Comparison of ENCODE assay signal across 10 cellular contexts in the genomic region with DNA sequence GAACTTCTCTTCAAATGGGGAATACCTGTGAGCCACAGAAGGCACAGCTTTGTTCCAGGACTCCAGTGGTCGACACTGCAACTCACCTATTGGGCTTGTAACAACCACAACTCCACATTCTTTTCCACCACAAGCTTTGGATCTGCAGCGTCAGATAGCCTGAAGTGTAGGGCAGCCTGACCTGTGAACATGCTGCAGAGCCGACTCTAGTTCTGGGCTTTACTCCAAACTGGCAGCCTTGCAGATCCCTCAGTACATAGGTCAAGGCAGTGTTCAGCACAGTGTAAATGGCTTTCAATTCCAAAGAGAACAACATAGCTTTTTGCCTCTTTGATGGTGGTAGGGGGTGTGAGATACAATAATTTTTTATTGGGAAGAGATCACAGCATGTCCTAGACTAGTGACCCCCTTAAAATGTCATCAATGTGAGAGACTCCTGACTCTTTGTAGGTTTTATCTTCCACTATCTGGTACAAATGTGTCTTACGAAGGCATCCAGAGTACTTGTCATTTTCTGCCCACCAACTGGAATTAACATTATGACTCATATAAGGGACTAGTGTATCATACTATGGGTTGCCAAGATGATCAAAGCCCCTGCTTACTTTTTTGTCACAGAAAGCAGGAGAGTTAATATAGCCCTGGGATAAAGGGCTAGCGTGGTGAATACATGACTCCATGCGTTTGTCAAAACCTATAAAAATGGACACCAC.
DNase-seq lines count a peak whose midpoint lies in the region; ATAC-seq lines count a peak whose summit lies in the region.
"Had no signal": no experiment of that assay in that cellular context is flagged by ENCODE, and none has a peak within 500 bp of the region (broad histone marks: within the 10 kb centered on the region; RNA-seq: fewer than 3 reads in every experiment).

No MANE protein-coding gene starts in this region.

- H3K27ac Mint-ChIP-seq in activated T-cell treated with anti-CD3 and anti-CD28 coated beads, Interleukin-2, amount 50 U/mL, for 72 hours: no peak overlapping the region
- no peak overlapping the region for H3K27ac Mint-ChIP-seq in activated T-helper 2 cell treated with anti-CD3 and anti-CD28 coated beads, Interferon-gamma antibody, Interleukin-2, Interleukin-4, amounts not matched to agents 10 μg/mL and 5 μg/mL and 100 μg/mL, durations not matched to agents 14 hours and 24 hours and 36 hours
- H3K27ac Mint-ChIP-seq: activated naive CD4-positive, alpha-beta T cell treated with anti-CD3 and anti-CD28 coated beads, Interleukin-2, amount 50 U/mL, for 72 hours had no signal

- DNase-seq in activated T-cell treated with anti-CD3 and anti-CD28 coated beads, Interleukin-2, amount 50 U/mL, for 72 hours: no peak
- no peak for DNase-seq in activated T-cell treated with anti-CD3 and anti-CD28 coated beads, Interleukin-2, amount 50 U/mL, for 48 hours
- DNase-seq in fibroblast of gingiva (ENCODE audit: low read depth) (peak; percentile 87), activated gamma-delta T cell treated with Interleukin-2 at 50 U/mL for 16 hours (no peak), HuH-7.5 (ENCODE audit: low spot score) (no peak)
- no peak for DNase-seq in activated T-helper 2 cell treated with anti-CD3 and anti-CD28 coated beads, Interferon-gamma antibody, Interleukin-2, Interleukin-4, amounts not matched to agents 10 μg/mL and 5 μg/mL and 100 μg/mL, durations not matched to agents 14 hours and 24 hours and 36 hours (ENCODE audit: low spot score)

- H3K4me1 Mint-ChIP-seq in activated T-cell treated with anti-CD3 and anti-CD28 coated beads, Interleukin-2, amount 50 U/mL, for 72 hours (ENCODE audit: low read depth): no peaks in the 10 kb centered on the region
- peaks cover 4% of the 10 kb centered on the region for H3K4me1 Mint-ChIP-seq in activated T-helper 2 cell treated with anti-CD3 and anti-CD28 coated beads, Interferon-gamma antibody, Interleukin-2, Interleukin-4, amounts not matched to agents 10 μg/mL and 5 μg/mL and 100 μg/mL, durations not matched to agents 14 hours and 24 hours and 36 hours (ENCODE audit: low read depth)

- H3K4me1 ChIP-seq in muscle layer of duodenum (ENCODE audit: control insufficient read depth in 1 of 2, insufficient read depth in 2 of 2, low read length in 2 of 2): peaks cover 7 to 11% of the 10 kb centered on the region in 2 donors
- H3K4me1 ChIP-seq: parathyroid adenoma had no signal

- H3K36me3 ChIP-seq in muscle layer of duodenum (ENCODE audit: control insufficient read depth in 1 of 2, insufficient read depth in 2 of 2, low read length in 2 of 2): no peaks in the 10 kb centered on the region

- peak overlapping the region; percentile 45 for H3K27ac ChIP-seq in muscle layer of duodenum (ENCODE audit: low read length)
- H3K27ac ChIP-seq: parathyroid adenoma had no signal

- peaks cover 0 to 4% of the 10 kb centered on the region in 2 donors for H3K9me3 Mint-ChIP-seq in activated T-cell treated with anti-CD3 and anti-CD28 coated beads, Interleukin-2, amount 50 U/mL, for 72 hours
- peaks cover 1% of the 10 kb centered on the region for H3K9me3 Mint-ChIP-seq in activated T-helper 2 cell treated with anti-CD3 and anti-CD28 coated beads, Interferon-gamma antibody, Interleukin-2, Interleukin-4, amounts not matched to agents 10 μg/mL and 5 μg/mL and 100 μg/mL, durations not matched to agents 14 hours and 24 hours and 36 hours

- peaks cover 47% of the 10 kb centered on the region for H3K27me3 Mint-ChIP-seq in activated T-cell treated with anti-CD3 and anti-CD28 coated beads, Interleukin-2, amount 50 U/mL, for 72 hours (ENCODE audit: low read depth)
- peaks cover 3% of the 10 kb centered on the region for H3K27me3 Mint-ChIP-seq in activated T-helper 2 cell treated with anti-CD3 and anti-CD28 coated beads, Interferon-gamma antibody, Interleukin-2, Interleukin-4, amounts not matched to agents 10 μg/mL and 5 μg/mL and 100 μg/mL, durations not matched to agents 14 hours and 24 hours and 36 hours (ENCODE audit: low read depth)

- no peak overlapping the region for H3K4me3 ChIP-seq in muscle layer of duodenum (ENCODE audit: low read depth in 1 of 2, low read length in 2 of 2)

- intact Hi-C loops in activated T-helper 2 cell treated with anti-CD3 and anti-CD28 coated beads, Interferon-gamma antibody, Interleukin-2, Interleukin-4, amounts not matched to agents 10 μg/mL and 5 μg/mL and 100 μg/mL, durations not matched to agents 14 hours and 24 hours and 36 hours (cut with micrococcal nuclease): loop anchor here (1.0 kb wide), 1 partner anchor 8 kb away; no protein-coding TSS in a partner anchor

- H3K9me3 ChIP-seq in muscle layer of duodenum (ENCODE audit: control insufficient read depth in 1 of 2, low read length in 2 of 2): peaks cover 0 to 2% of the 10 kb centered on the region in 2 donors

- no peak overlapping the region for H3K4me3 Mint-ChIP-seq in activated T-cell treated with anti-CD3 and anti-CD28 coated beads, Interleukin-2, amount 50 U/mL, for 72 hours
- no peak overlapping the region for H3K4me3 Mint-ChIP-seq in activated T-helper 2 cell treated with anti-CD3 and anti-CD28 coated beads, Interferon-gamma antibody, Interleukin-2, Interleukin-4, amounts not matched to agents 10 μg/mL and 5 μg/mL and 100 μg/mL, durations not matched to agents 14 hours and 24 hours and 36 hours (ENCODE audit: low read depth)

- H3K27me3 ChIP-seq in muscle layer of duodenum (ENCODE audit: low read depth, low read length): no peaks in the 10 kb centered on the region

- ATAC-seq in activated T-cell treated with anti-CD3 and anti-CD28 coated beads, Interleukin-2, amount 50 U/mL, for 72 hours (replicated peaks in 1 of 2): peak; percentile 58 to 69
- no peak for ATAC-seq in GM19328 (IDR thresholded peaks at IDR 0.05; ENCODE audit: unreplicated experiment)

- H3K36me3 Mint-ChIP-seq in activated T-cell treated with anti-CD3 and anti-CD28 coated beads, Interleukin-2, amount 50 U/mL, for 72 hours (ENCODE audit: insufficient read depth in 2 of 2): peaks cover 0 to 3% of the 10 kb centered on the region in 2 donors
- H3K36me3 Mint-ChIP-seq in activated T-helper 2 cell treated with anti-CD3 and anti-CD28 coated beads, Interferon-gamma antibody, Interleukin-2, Interleukin-4, amounts not matched to agents 10 μg/mL and 5 μg/mL and 100 μg/mL, durations not matched to agents 14 hours and 24 hours and 36 hours (ENCODE audit: low read depth): no peaks in the 10 kb centered on the region
- H3K36me3 Mint-ChIP-seq: activated naive CD4-positive, alpha-beta T cell treated with anti-CD3 and anti-CD28 coated beads, Interleukin-2, amount 50 U/mL, for 72 hours had no signal
